1 cellular context compared by ENCODE assay signal in the genomic region with DNA sequence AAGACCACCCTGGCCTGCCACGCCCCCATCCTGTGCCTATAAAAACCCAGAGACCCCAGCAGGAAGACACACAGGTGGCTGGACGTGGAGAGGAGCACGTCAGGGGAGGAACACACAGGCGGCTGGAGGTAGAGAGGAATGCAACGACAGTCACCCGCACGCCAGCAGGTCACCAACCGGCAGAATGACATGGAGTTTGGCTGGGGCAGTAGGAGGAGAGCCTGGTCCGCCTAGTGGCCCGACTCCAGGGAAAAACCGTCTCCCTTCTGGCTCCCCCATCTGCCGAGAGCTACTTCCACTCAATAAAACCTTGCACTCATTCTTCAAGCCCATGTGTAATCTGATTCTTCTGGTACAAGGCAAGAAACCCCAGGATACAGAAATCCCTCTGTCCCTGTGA.
TF ChIP-seq lines count a peak whose summit lies in the region.

No MANE protein-coding gene starts in this region.

TF ChIP-seq in GM23338, 12 proteins besides CTCF, POLR2A, EP300 and RAD21 (continued from another document):
- TF ChIP-seq, protein P1, sequence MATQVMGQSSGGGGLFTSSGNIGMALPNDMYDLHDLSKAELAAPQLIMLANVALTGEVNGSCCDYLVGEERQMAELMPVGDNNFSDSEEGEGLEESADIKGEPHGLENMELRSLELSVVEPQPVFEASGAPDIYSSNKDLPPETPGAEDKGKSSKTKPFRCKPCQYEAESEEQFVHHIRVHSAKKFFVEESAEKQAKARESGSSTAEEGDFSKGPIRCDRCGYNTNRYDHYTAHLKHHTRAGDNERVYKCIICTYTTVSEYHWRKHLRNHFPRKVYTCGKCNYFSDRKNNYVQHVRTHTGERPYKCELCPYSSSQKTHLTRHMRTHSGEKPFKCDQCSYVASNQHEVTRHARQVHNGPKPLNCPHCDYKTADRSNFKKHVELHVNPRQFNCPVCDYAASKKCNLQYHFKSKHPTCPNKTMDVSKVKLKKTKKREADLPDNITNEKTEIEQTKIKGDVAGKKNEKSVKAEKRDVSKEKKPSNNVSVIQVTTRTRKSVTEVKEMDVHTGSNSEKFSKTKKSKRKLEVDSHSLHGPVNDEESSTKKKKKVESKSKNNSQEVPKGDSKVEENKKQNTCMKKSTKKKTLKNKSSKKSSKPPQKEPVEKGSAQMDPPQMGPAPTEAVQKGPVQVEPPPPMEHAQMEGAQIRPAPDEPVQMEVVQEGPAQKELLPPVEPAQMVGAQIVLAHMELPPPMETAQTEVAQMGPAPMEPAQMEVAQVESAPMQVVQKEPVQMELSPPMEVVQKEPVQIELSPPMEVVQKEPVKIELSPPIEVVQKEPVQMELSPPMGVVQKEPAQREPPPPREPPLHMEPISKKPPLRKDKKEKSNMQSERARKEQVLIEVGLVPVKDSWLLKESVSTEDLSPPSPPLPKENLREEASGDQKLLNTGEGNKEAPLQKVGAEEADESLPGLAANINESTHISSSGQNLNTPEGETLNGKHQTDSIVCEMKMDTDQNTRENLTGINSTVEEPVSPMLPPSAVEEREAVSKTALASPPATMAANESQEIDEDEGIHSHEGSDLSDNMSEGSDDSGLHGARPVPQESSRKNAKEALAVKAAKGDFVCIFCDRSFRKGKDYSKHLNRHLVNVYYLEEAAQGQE (IDR thresholded peaks at IDR 0.05; ENCODE audit: unreplicated experiment): no peak
- TF ChIP-seq ZNF114 (CRISPR knock-in tag; IDR thresholded peaks at IDR 0.05) (no peak), STAT1 (IDR thresholded peaks at IDR 0.05; ENCODE audit: unreplicated experiment) (no peak), JUNB (IDR thresholded peaks at IDR 0.05; ENCODE audit: unreplicated experiment) (no peak)
